7 cellular contexts compared by ENCODE assay signal in genomic region chr6:33428891-33429744, GRCh38. TPM values are rescaled to one million over a fixed set of nuclear protein-coding genes. Genes with fewer than 3 reads are reported as not detected.
DNase-seq lines count a peak whose midpoint lies in the region; ATAC-seq and TF ChIP-seq lines count a peak whose summit lies in the region.
"Had no signal": no experiment of that assay in that cellular context is flagged by ENCODE, and none has a peak within 500 bp of the region (broad histone marks: within the 10 kb centered on the region; RNA-seq: fewer than 3 reads in every experiment).

No MANE protein-coding gene starts in this region.

- no peak for ATAC-seq in GM23338
- ATAC-seq in activated naive CD8-positive, alpha-beta T cell treated with anti-CD3 and anti-CD28 coated beads, Interleukin-2, amount 10 ng/mL, durations not matched to agents 7 days and 5 days (ENCODE audit: low read depth): no peak
- ATAC-seq in HG02970 (IDR thresholded peaks at IDR 0.05; ENCODE audit: low FRiP score, unreplicated experiment): no peak

- H3K36me3 Mint-ChIP-seq in GM23338 (ENCODE audit: low read depth) (peaks cover 26% of the 10 kb centered on the region), neural progenitor cell (peaks cover 5% of the 10 kb centered on the region)
- H3K36me3 Mint-ChIP-seq in activated naive CD8-positive, alpha-beta T cell treated with anti-CD3 and anti-CD28 coated beads, Interleukin-2, amount 10 ng/mL, durations not matched to agents 7 days and 5 days: peaks cover 15% of the 10 kb centered on the region

- POLR2A ChIA-PET in activated naive CD8-positive, alpha-beta T cell treated with anti-CD3 and anti-CD28 coated beads, Interleukin-2, amount 10 ng/mL, durations not matched to agents 7 days and 5 days (lab: Charles Lee): interaction anchor here (0.5 to 2.8 kb wide), 9 partner anchors 10 to 151 kb away, joined by 3 to 22 read pairs (median 7); partner anchors contain the start of genes BAK1, SYNGAP1, ZBTB22 and ZBTB9

- H3K4me3 ChIP-seq in GM23338: peak overlapping the region; percentile 52; the same call in 1 of the 2 replicates
- peak overlapping the region; percentile 77 for H3K4me3 ChIP-seq in neural progenitor cell
- H3K4me3 ChIP-seq in H7 (ENCODE audit: insufficient read depth, low read depth, low read length): no peak overlapping the region

- DNase-seq in GM23338 (ENCODE audit: low spot score): no peak
- no peak for DNase-seq in activated naive CD8-positive, alpha-beta T cell treated with anti-CD3 and anti-CD28 coated beads, Interleukin-2, amount 10 ng/mL, durations not matched to agents 7 days and 5 days
- DNase-seq in neural progenitor cell (ENCODE audit: low spot score): no peak
- DNase-seq in H7: no peak
- no peak for DNase-seq in NCI-H2227 (lab: John Stamatoyannopoulos, UW; ENCODE audit: unreplicated experiment)
- DNase-seq: NCI-H1092 had no signal

- H3K27me3 Mint-ChIP-seq in GM23338 (ENCODE audit: insufficient read depth, low read depth, poor library complexity) (peaks cover 31% of the 10 kb centered on the region), neural progenitor cell (ENCODE audit: insufficient read depth, low read depth) (peaks cover 8% of the 10 kb centered on the region)
- no peaks in the 10 kb centered on the region for H3K27me3 Mint-ChIP-seq in activated naive CD8-positive, alpha-beta T cell treated with anti-CD3 and anti-CD28 coated beads, Interleukin-2, amount 10 ng/mL, durations not matched to agents 7 days and 5 days

- H3K27me3 ChIP-seq in GM23338 (ENCODE audit: insufficient read depth) (no peaks in the 10 kb centered on the region), neural progenitor cell (no peaks in the 10 kb centered on the region), H7 (ENCODE audit: control insufficient read depth, insufficient read depth, low read length) (no peaks in the 10 kb centered on the region)

- H3K27ac ChIP-seq in GM23338 (ENCODE audit: low read depth): peak overlapping the region; percentile 33; the same call in 1 of the 2 replicates
- peak overlapping the region; percentile 32 for H3K27ac ChIP-seq in neural progenitor cell

- H3K4me3 Mint-ChIP-seq in GM23338 (peak overlapping the region; percentile 80), neural progenitor cell (peak overlapping the region; percentile 94)
- H3K4me3 Mint-ChIP-seq in activated naive CD8-positive, alpha-beta T cell treated with anti-CD3 and anti-CD28 coated beads, Interleukin-2, amount 10 ng/mL, durations not matched to agents 7 days and 5 days: peak overlapping the region; percentile 86

- no peaks in the 10 kb centered on the region for H3K9me3 Mint-ChIP-seq in GM23338
- no peaks in the 10 kb centered on the region for H3K9me3 Mint-ChIP-seq in activated naive CD8-positive, alpha-beta T cell treated with anti-CD3 and anti-CD28 coated beads, Interleukin-2, amount 10 ng/mL, durations not matched to agents 7 days and 5 days
- no peaks in the 10 kb centered on the region for H3K9me3 Mint-ChIP-seq in neural progenitor cell

- TF ChIP-seq CTCF in GM23338 (conservative IDR thresholded peaks at IDR 0.05; ENCODE audit: low read depth in 2 of 2): no peak
- no peak for TF ChIP-seq CTCF in neural progenitor cell (IDR thresholded peaks at IDR 0.05)

- H3F3A ChIP-seq in GM23338 (replicated peaks; ENCODE audit: low read depth) (peaks cover 26% of the 10 kb centered on the region), neural progenitor cell (ENCODE audit: low read depth) (peaks cover 83% of the 10 kb centered on the region)

- H3K27ac Mint-ChIP-seq in GM23338 (peak overlapping the region; percentile 90), neural progenitor cell (peak overlapping the region; percentile 84)
- H3K27ac Mint-ChIP-seq in activated naive CD8-positive, alpha-beta T cell treated with anti-CD3 and anti-CD28 coated beads, Interleukin-2, amount 10 ng/mL, durations not matched to agents 7 days and 5 days: peak overlapping the region; percentile 87

- H3K4me1 Mint-ChIP-seq in GM23338 (peaks cover 70% of the 10 kb centered on the region), neural progenitor cell (peaks cover 82% of the 10 kb centered on the region)
- peaks cover 72% of the 10 kb centered on the region for H3K4me1 Mint-ChIP-seq in activated naive CD8-positive, alpha-beta T cell treated with anti-CD3 and anti-CD28 coated beads, Interleukin-2, amount 10 ng/mL, durations not matched to agents 7 days and 5 days

- no peaks in the 10 kb centered on the region for H3K9me2 ChIP-seq in GM23338 (ENCODE audit: insufficient read depth)

- H2AFZ ChIP-seq in GM23338 (no peak overlapping the region), neural progenitor cell (replicated peaks) (no peak overlapping the region)

- H3K4me1 ChIP-seq in GM23338 (ENCODE audit: insufficient read depth) (peaks cover 66% of the 10 kb centered on the region), neural progenitor cell (peaks cover 68% of the 10 kb centered on the region)

- no peaks in the 10 kb centered on the region; the same call in 1 of the 2 replicates for H4K20me1 ChIP-seq in GM23338 (replicated peaks; ENCODE audit: insufficient read depth)
- peaks cover 62% of the 10 kb centered on the region for H4K20me1 ChIP-seq in neural progenitor cell (ENCODE audit: low read depth)

- no peak overlapping the region for H3K9ac ChIP-seq in neural progenitor cell

- no peaks in the 10 kb centered on the region for H3K9me3 ChIP-seq in neural progenitor cell (ENCODE audit: low read depth)

- no peaks in the 10 kb centered on the region for H3K36me3 ChIP-seq in GM23338 (ENCODE audit: insufficient read depth)
- no peaks in the 10 kb centered on the region for H3K36me3 ChIP-seq in neural progenitor cell
- no peaks in the 10 kb centered on the region for H3K36me3 ChIP-seq in H7 (replicated peaks; ENCODE audit: control insufficient read depth, insufficient read depth, low read length)

- H3K79me2 ChIP-seq in GM23338 (replicated peaks; ENCODE audit: insufficient read depth) (peaks cover 61% of the 10 kb centered on the region), neural progenitor cell (ENCODE audit: low read depth) (peaks cover 89% of the 10 kb centered on the region)

- H3K4me2 ChIP-seq in GM23338: peak overlapping the region; percentile 79
- peak overlapping the region; percentile 79 for H3K4me2 ChIP-seq in neural progenitor cell

TF ChIP-seq in GM23338, 12 proteins besides CTCF, POLR2A, EP300 and RAD21:
- TF ChIP-seq CREB1 (CRISPR knock-in tag; IDR thresholded peaks at IDR 0.05; ENCODE audit: low read depth) (no peak), POLR2AphosphoS5 (IDR thresholded peaks at IDR 0.05; ENCODE audit: low read depth) (0 out of 2 replicates have a peak, but pooled peaks have one; percentile 17)

RNA-seq across cellular contexts. Expression of gene SYNGAP1, which starts 9.3 kb away (rescaled TPM):
- total RNA-seq in GM23338 (2014; rRNA removed; shearing (Covaris generic)): 36.9 and 45.0 TPM in 2 replicates
- 12.9 and 13.9 TPM in 2 replicates for polyA plus RNA-seq in GM23338 (2016; fragmentation: Nextera tagmentation; extraction: Ambion mirVana)
- 10 to 100 TPM; 53.3 to 60.1 TPM for total RNA-seq in activated naive CD8-positive, alpha-beta T cell treated with anti-CD3 and anti-CD28 coated beads, Interleukin-2, amount 10 ng/mL, durations not matched to agents 7 days and 5 days
- 14.1 and 29.7 TPM in 2 replicates for total RNA-seq in neural progenitor cell (ENCODE audit: low replicate concordance)
- 8.3 and 13.4 TPM in 2 replicates for total RNA-seq in H7 (2014; rRNA removed; shearing (Covaris generic))

RNA-seq across cellular contexts. Expression of gene CUTA, which starts 11.2 kb away (rescaled TPM):
- 193 and 207 TPM in 2 replicates for total RNA-seq in GM23338 (2014; rRNA removed; shearing (Covaris generic))
- 421 and 426 TPM in 2 replicates for polyA plus RNA-seq in GM23338 (2016; fragmentation: Nextera tagmentation; extraction: Ambion mirVana)
- 100 to 1,000 TPM; 202 to 209 TPM for total RNA-seq in activated naive CD8-positive, alpha-beta T cell treated with anti-CD3 and anti-CD28 coated beads, Interleukin-2, amount 10 ng/mL, durations not matched to agents 7 days and 5 days
- 118 and 186 TPM in 2 replicates for total RNA-seq in neural progenitor cell (ENCODE audit: low replicate concordance)
- 168 and 188 TPM in 2 replicates for total RNA-seq in H7 (2014; rRNA removed; shearing (Covaris generic))

RNA-seq across cellular contexts. Expression of gene PHF1, which starts 18.3 kb away (rescaled TPM):
- 33.2 and 46.7 TPM in 2 replicates for total RNA-seq in GM23338 (2014; rRNA removed; shearing (Covaris generic))
- polyA plus RNA-seq in GM23338 (2016; fragmentation: Nextera tagmentation; extraction: Ambion mirVana): 29.4 and 31.4 TPM in 2 replicates
- 100 to 1,000 TPM in 1 of 2 experiments, 10 to 100 TPM in 1; 98.3 to 105 TPM for total RNA-seq in activated naive CD8-positive, alpha-beta T cell treated with anti-CD3 and anti-CD28 coated beads, Interleukin-2, amount 10 ng/mL, durations not matched to agents 7 days and 5 days
- 25.6 and 55.8 TPM in 2 replicates for total RNA-seq in neural progenitor cell (ENCODE audit: low replicate concordance)
- 38.3 and 41.9 TPM in 2 replicates for total RNA-seq in H7 (2014; rRNA removed; shearing (Covaris generic))

RNA-seq across cellular contexts. Expression of gene ZBTB9, which starts 25.3 kb away (rescaled TPM):
- total RNA-seq in GM23338 (2014; rRNA removed; shearing (Covaris generic)): 17.9 and 25.2 TPM in 2 replicates
- 13.5 and 13.6 TPM in 2 replicates for polyA plus RNA-seq in GM23338 (2016; fragmentation: Nextera tagmentation; extraction: Ambion mirVana)
- 1 to 10 TPM; 9.1 to 9.8 TPM for total RNA-seq in activated naive CD8-positive, alpha-beta T cell treated with anti-CD3 and anti-CD28 coated beads, Interleukin-2, amount 10 ng/mL, durations not matched to agents 7 days and 5 days
- total RNA-seq in neural progenitor cell (ENCODE audit: low replicate concordance): 10.2 and 12.7 TPM in 2 replicates
- 15.5 and 16.4 TPM in 2 replicates for total RNA-seq in H7 (2014; rRNA removed; shearing (Covaris generic))

RNA-seq across cellular contexts. Expression of gene KIFC1, which starts 37.5 kb away (rescaled TPM):
- total RNA-seq in GM23338 (2014; rRNA removed; shearing (Covaris generic)): 61.7 and 64.4 TPM in 2 replicates
- 10.1 and 10.3 TPM in 2 replicates for polyA plus RNA-seq in GM23338 (2016; fragmentation: Nextera tagmentation; extraction: Ambion mirVana)
- total RNA-seq in activated naive CD8-positive, alpha-beta T cell treated with anti-CD3 and anti-CD28 coated beads, Interleukin-2, amount 10 ng/mL, durations not matched to agents 7 days and 5 days: 100 to 1,000 TPM; 117 to 127 TPM
- 93.9 and 179 TPM in 2 replicates for total RNA-seq in neural progenitor cell (ENCODE audit: low replicate concordance)
- 101 and 113 TPM in 2 replicates for total RNA-seq in H7 (2014; rRNA removed; shearing (Covaris generic))
